Comparison of ENCODE assay signal across 14 cellular contexts in genomic region chr14:59246566-59246965, GRCh38.
"Had no signal": no experiment of that assay in that cellular context is flagged by ENCODE, and none has a peak within 500 bp of the region (broad histone marks: within the 10 kb centered on the region; RNA-seq: fewer than 3 reads in every experiment).

No MANE protein-coding gene starts in this region.

- DNase-seq: activated CD4-positive, alpha-beta T cell treated with anti-CD3 and anti-CD28 coated beads, Interleukin-2, amount 50 U/mL, for 1 hour; activated T-cell treated with anti-CD3 and anti-CD28 coated beads, Interleukin-2, amount 50 U/mL, for 1 hour; dermis blood vessel endothelial cell; immature natural killer cell; left colon; naive B cell; occipital lobe; stimulated activated CD4-positive, alpha-beta T cell treated with anti-CD3 and anti-CD28 coated beads, Interleukin-2, amount 100 ng/mL, for 48 hours; upper lobe of right lung had no signal

- H3K27me3 ChIP-seq: upper lobe of right lung had no signal

- H3K27ac ChIP-seq: upper lobe of right lung had no signal

- H3K4me3 ChIP-seq: lung, upper lobe of right lung had no signal

- ATAC-seq: left colon, sciatic nerve, upper lobe of right lung had no signal

- H3K36me3 Mint-ChIP-seq: immature natural killer cell had no signal

- H3K36me3 ChIP-seq: upper lobe of right lung had no signal

- H3K27me3 Mint-ChIP-seq: activated naive CD4-positive, alpha-beta T cell treated with anti-CD3 and anti-CD28 coated beads, Interleukin-2, amount 50 U/mL, for 24 hours; naive B cell; stimulated activated naive CD8-positive, alpha-beta T cell treated with anti-CD3 and anti-CD28 coated beads, Interleukin-15, Interleukin-2, amounts not matched to agents 100 ng/mL and 50 ng/mL, for 24 hours had no signal

- H3K4me3 Mint-ChIP-seq: activated naive CD4-positive, alpha-beta T cell treated with anti-CD3 and anti-CD28 coated beads, Interleukin-2, amount 50 U/mL, for 24 hours; brain; immature natural killer cell; stimulated activated naive CD8-positive, alpha-beta T cell treated with anti-CD3 and anti-CD28 coated beads, Interleukin-15, Interleukin-2, amounts not matched to agents 100 ng/mL and 50 ng/mL, for 24 hours had no signal

- H3K9me3 ChIP-seq: upper lobe of right lung had no signal

- H3K27ac Mint-ChIP-seq: activated naive CD4-positive, alpha-beta T cell treated with anti-CD3 and anti-CD28 coated beads, Interleukin-2, amount 50 U/mL, for 24 hours; brain; immature natural killer cell; stimulated activated naive CD8-positive, alpha-beta T cell treated with anti-CD3 and anti-CD28 coated beads, Interleukin-15, Interleukin-2, amounts not matched to agents 100 ng/mL and 50 ng/mL, for 24 hours had no signal

- H3K9me3 Mint-ChIP-seq: activated naive CD4-positive, alpha-beta T cell treated with anti-CD3 and anti-CD28 coated beads, Interleukin-2, amount 50 U/mL, for 24 hours; immature natural killer cell; naive B cell; stimulated activated naive CD8-positive, alpha-beta T cell treated with anti-CD3 and anti-CD28 coated beads, Interleukin-15, Interleukin-2, amounts not matched to agents 100 ng/mL and 50 ng/mL, for 24 hours had no signal

- H3K4me1 ChIP-seq: upper lobe of right lung had no signal
